In genomic region chr1:5287178-5288155, GRCh38 we compare ENCODE assay signal across 23 cellular contexts.
"Had no signal": no experiment of that assay in that cellular context is flagged by ENCODE, and none has a peak within 500 bp of the region (broad histone marks: within the 10 kb centered on the region; RNA-seq: fewer than 3 reads in every experiment).

No MANE protein-coding gene starts in this region.

- FAIRE-seq: bronchial epithelial cell, HepG2, RCC 7860 had no signal

- H3K27ac ChIP-seq: WERI-Rb-1 had no signal

- H3K36me3 ChIP-seq: MG63, WERI-Rb-1 had no signal

- H3K27me3 ChIP-seq: MG63 had no signal

- DNase-seq: activated CD4-positive, alpha-beta T cell treated with anti-CD3 and anti-CD28 coated beads for 4 hours; activated CD4-positive, alpha-beta T cell treated with anti-CD3 and anti-CD28 coated beads, Interleukin-2, amount 50 U/mL, for 4 hours; activated CD8-positive, alpha-beta memory T cell treated with anti-CD3 and anti-CD28 coated beads, Interleukin-2, amount 10 ng/mL, durations not matched to agents 7 days and 5 days; activated effector memory CD4-positive, alpha-beta T cell treated with Interleukin-2 at 50 U/mL for 16 hours; activated naive CD4-positive, alpha-beta T cell; activated T-cell treated with anti-CD3 and anti-CD28 coated beads, Interleukin-2, amount 50 U/mL, for 24 hours; aorta; MG63; NCI-H1048; NCI-H146; NCI-H1930; NCI-H2171; NCI-H2227 treated with DMSO at 0.1 percent for 48 hours; NCI-H446 treated with DMSO at 0.1 percent for 48 hours; NCI-H524 treated with DMSO at 0.1 percent for 48 hours; NCI-H748 treated with DMSO at 0.1 percent for 48 hours; PC-3; SIG-M5; T-helper 1 cell; WERI-Rb-1 had no signal

- H3K9me3 ChIP-seq: MG63 had no signal

- ATAC-seq: activated CD8-positive, alpha-beta memory T cell treated with anti-CD3 and anti-CD28 coated beads, Interleukin-2, amount 10 ng/mL, durations not matched to agents 7 days and 5 days; HepG2; PC-3 had no signal

- H3K4me3 ChIP-seq: MG63 had no signal
